Comparison of ENCODE assay signal across 8 cellular contexts in genomic region chr9:129640871-129641750, GRCh38. TPM values are rescaled to one million over a fixed set of nuclear protein-coding genes. Genes with fewer than 3 reads are reported as not detected.
DNase-seq lines count a peak whose midpoint lies in the region; ATAC-seq, FAIRE-seq and TF ChIP-seq lines count a peak whose summit lies in the region.

No MANE protein-coding gene starts in this region.

- no peak for FAIRE-seq in kidney (lab: Jason Lieb, UNC)

- POLR2A ChIA-PET in AG04449 (lab: Yijun Ruan, JAX), result interaction anchor here (0.8 to 2.9 kb wide), 2 partner anchors 14 to 501 kb away, joined by 3 to 11 read pairs; no protein-coding TSS in a partner anchor

- H3K27ac ChIP-seq in kidney (ENCODE audit: low read depth in 2 of 2, low read length in 2 of 2), result peak overlapping the region; percentile 89 to 90
- peak overlapping the region; percentile 53 for H3K27ac ChIP-seq in thymus (ENCODE audit: low read depth)

- no peaks in the 10 kb centered on the region for H3K27me3 ChIP-seq in HAP-1 (ENCODE audit: low read depth)
- H3K27me3 ChIP-seq in thymus (ENCODE audit: control insufficient read depth, insufficient read depth), result no peaks in the 10 kb centered on the region

- CTCF ChIA-PET in AG04449 (lab: Yijun Ruan, JAX), result interaction anchor here (0.7 to 14.5 kb wide), 14 partner anchors 11 to 518 kb away, joined by 3 to 267 read pairs (median 9); partner anchors contain the start of genes C9orf50 and NTMT1

- in situ Hi-C loops in HAP-1 (cut with MboI; ENCODE audit: low sequenced_read_pairs), result loop anchor here (5.0 kb wide), 1 partner anchor 141 kb away; no protein-coding TSS in a partner anchor

- H3K4me1 ChIP-seq in HAP-1, result peaks cover 15% of the 10 kb centered on the region
- peaks cover 8 to 28% of the 10 kb centered on the region in 2 donors for H3K4me1 ChIP-seq in kidney (ENCODE audit: control insufficient read depth in 1 of 2, insufficient read depth in 1 of 2, low read depth in 1 of 2, low read length in 2 of 2)
- H3K4me1 ChIP-seq in thymus (ENCODE audit: control insufficient read depth, insufficient read depth, low read length), result peaks cover 13% of the 10 kb centered on the region

- H3K4me3 ChIP-seq in AG04449 (ENCODE audit: low read depth, low read length) (peak overlapping the region; percentile 87), HAP-1 (peak overlapping the region; percentile 83), kidney (ENCODE audit: low read length in 2 of 2) (peak overlapping the region; percentile 77 to 90), thymus (ENCODE audit: low read length) (peak overlapping the region; percentile 76)

- peaks cover 38% of the 10 kb centered on the region for H3K36me3 ChIP-seq in HAP-1 (replicated peaks)
- H3K36me3 ChIP-seq in kidney (ENCODE audit: control insufficient read depth in 1 of 2, insufficient read depth in 2 of 2, low read length in 2 of 2), result peaks cover 18 to 27% of the 10 kb centered on the region in 2 donors
- peaks cover 38% of the 10 kb centered on the region for H3K36me3 ChIP-seq in thymus (ENCODE audit: control insufficient read depth, insufficient read depth)

- intact Hi-C loops in kidney (cut with DNase I), result loop anchor here (10.0 kb wide), 1 partner anchor 144 kb away; no protein-coding TSS in a partner anchor

- peak overlapping the region; percentile 74 to 88 for H3K9ac ChIP-seq in kidney (ENCODE audit: low read length in 2 of 2)

- ATAC-seq in HG03039 (IDR thresholded peaks at IDR 0.05; ENCODE audit: unreplicated experiment), result no peak

- TF ChIP-seq CTCF in AG04449 (IDR thresholded peaks at IDR 0.05; ENCODE audit: insufficient read depth, low read length, missing control alignments) (no peak), kidney (IDR thresholded peaks at IDR 0.05; ENCODE audit: borderline replicate concordance, extremely low read depth, insufficient read depth) (no peak)

- H3K9me3 ChIP-seq in HAP-1 (no peaks in the 10 kb centered on the region), kidney (ENCODE audit: control insufficient read depth in 1 of 2, low read length in 2 of 2) (no peaks in the 10 kb centered on the region), thymus (ENCODE audit: control insufficient read depth) (no peaks in the 10 kb centered on the region)

- DNase-seq in AG04449 (ENCODE audit: low read depth, low spot score) (no peak), HAP-1 (ENCODE audit: low spot score in 2 of 2) (no peak), kidney (peak; percentile 82), NCI-H128 (lab: John Stamatoyannopoulos, UW; ENCODE audit: unreplicated experiment) (no peak), NCI-H510A treated with DMSO at 0.1 percent for 48 hours (lab: John Stamatoyannopoulos, UW) (no peak)
- peak; percentile 28 for DNase-seq in activated naive CD4-positive, alpha-beta T cell treated with anti-CD3 and anti-CD28 coated beads, Interleukin-2, amount 50 U/mL, for 16 hours

- WGBS in thymus, result 23% methylated on average over 44 of the region's 44 CpGs

RNA-seq across cellular contexts. Expression of gene ASB6, which starts 0.8 kb away (rescaled TPM):
- 22.5 TPM for total RNA-seq in kidney
- polyA plus RNA-seq in kidney (ENCODE audit: insufficient read depth, low read depth, low replicate concordance) (18.1 TPM), thymus (20.5 TPM)

RNA-seq across cellular contexts. Expression of gene NTMT1, which starts 15.1 kb away (rescaled TPM):
- 32.6 TPM for total RNA-seq in kidney
- polyA plus RNA-seq in kidney (ENCODE audit: insufficient read depth, low read depth, low replicate concordance), result 61.2 TPM
- 33.2 TPM for polyA plus RNA-seq in thymus

RNA-seq across cellular contexts. Expression of gene C9orf50, which starts 20.2 kb away (rescaled TPM):
- total RNA-seq in kidney, result 1.1 TPM
- polyA plus RNA-seq in kidney (ENCODE audit: insufficient read depth, low read depth, low replicate concordance) (2.8 TPM), thymus (0.23 TPM)

RNA-seq across cellular contexts. Expression of gene PRRX2, which starts 24.3 kb away (rescaled TPM):
- 1.8 TPM for total RNA-seq in kidney
- polyA plus RNA-seq in kidney (ENCODE audit: insufficient read depth, low read depth, low replicate concordance), result 2.3 TPM
- polyA plus RNA-seq in thymus, result 3.8 TPM

Comparison
In these comparisons a context has a peak if more than half of its experiments do, and no peak if none do; other contexts are left out.
1. DNase-seq: peak in activated naive CD4-positive, alpha-beta T cell treated with anti-CD3 and anti-CD28 coated beads, Interleukin-2, amount 50 U/mL, for 16 hours (single experiment) and kidney (single experiment); none in AG04449 (single experiment), HAP-1 (0 of 2), NCI-H128 (single experiment) and NCI-H510A treated with DMSO at 0.1 percent for 48 hours (single experiment).
2. Peak in every context shown above with its lines, with median percentiles within 50 percentile points of each other: H3K4me3 ChIP-seq.